11 cellular contexts compared by ENCODE assay signal in the genomic region with DNA sequence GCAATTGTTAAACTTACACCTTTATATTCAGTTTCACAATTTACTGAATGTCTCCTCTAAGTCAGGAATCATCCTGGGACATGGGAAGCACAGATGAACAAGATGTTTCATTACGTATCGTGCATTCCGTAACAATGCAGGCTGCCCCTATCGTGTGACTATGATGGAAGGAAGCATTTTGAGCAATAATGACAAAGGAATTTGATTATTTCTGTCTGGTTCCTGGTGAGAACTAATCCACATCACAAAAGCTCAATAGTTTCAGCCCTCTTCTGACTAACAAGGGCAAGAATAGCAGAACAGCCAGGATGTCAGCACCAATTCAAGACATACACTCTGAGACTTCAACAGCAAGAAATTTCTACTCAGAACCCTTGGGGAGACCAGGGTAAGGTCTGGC. TPM values are rescaled to one million over a fixed set of nuclear protein-coding genes. Genes with fewer than 3 reads are reported as not detected.
DNase-seq lines count a peak whose midpoint lies in the region; TF ChIP-seq lines count a peak whose summit lies in the region.
"Had no signal": no experiment of that assay in that cellular context is flagged by ENCODE, and none has a peak within 500 bp of the region (broad histone marks: within the 10 kb centered on the region; RNA-seq: fewer than 3 reads in every experiment).

No MANE protein-coding gene starts in this region.

- peak overlapping the region; percentile 4; the same call in 1 of the 2 replicates for H3K4me3 ChIP-seq in HUES6 (ENCODE audit: low read depth, low read length)
- no peak overlapping the region for H3K4me3 ChIP-seq in cardiac fibroblast (replicated peaks in 1 of 2; ENCODE audit: low read depth in 2 of 2, low read length in 2 of 2)
- H3K4me3 ChIP-seq in mesenchymal stem cell (ENCODE audit: insufficient read depth in 1 of 2, low read depth in 1 of 2, low read length in 2 of 2): no peak overlapping the region

- no peak overlapping the region for H3K4me2 ChIP-seq in mesenchymal stem cell (ENCODE audit: low read length, poor library complexity, severe bottlenecking)

- H3K9ac ChIP-seq in HUES6 (ENCODE audit: low read length) (peak overlapping the region; percentile 68), mesenchymal stem cell (ENCODE audit: low read length) (peak overlapping the region; percentile 56)

- peak overlapping the region; percentile 77 for H3K27ac ChIP-seq in HUES6 (ENCODE audit: low read depth, low read length)
- peak overlapping the region; percentile 87 for H3K27ac ChIP-seq in mesenchymal stem cell (ENCODE audit: low read length, poor library complexity, severe bottlenecking)

- H4K91ac ChIP-seq in mesenchymal stem cell (ENCODE audit: low read length): no peak overlapping the region

- H2AK5ac ChIP-seq in mesenchymal stem cell (ENCODE audit: low read length, severe bottlenecking): peak overlapping the region; percentile 59

- no peak overlapping the region for H3K4me3 Mint-ChIP-seq in Calu3 (ENCODE audit: low read depth, unreplicated experiment)
- H3K4me3 Mint-ChIP-seq: activated CD4-positive, alpha-beta T cell treated with anti-CD3 and anti-CD28 coated beads, Interleukin-2, amount 10 ng/mL, durations not matched to agents 7 days and 5 days had no signal

- DNase-seq in Calu3 (no peak), cardiac fibroblast (ENCODE audit: low read depth in 2 of 2) (peak; percentile 79 to 93), mesenchymal stem cell (peak; percentile 74), NCI-H748 (lab: John Stamatoyannopoulos, UW; ENCODE audit: unreplicated experiment) (no peak), NCI-H1417 treated with DMSO at 0.1 percent for 48 hours (lab: John Stamatoyannopoulos, UW) (no peak), NCI-H2196 (lab: John Stamatoyannopoulos, UW; ENCODE audit: unreplicated experiment) (no peak)
- DNase-seq in stimulated activated CD4-positive, alpha-beta T cell treated with anti-CD3 and anti-CD28 coated beads, Interleukin-2, amount 100 ng/mL, for 48 hours: no peak
- DNase-seq: activated CD4-positive, alpha-beta T cell treated with anti-CD3 and anti-CD28 coated beads, Interleukin-2, amount 10 ng/mL, durations not matched to agents 7 days and 5 days; NCI-H526 treated with DMSO at 0.1 percent for 48 hours had no signal

- CTCF ChIA-PET in Calu3 (lab: Charles Lee): no interaction called here

- no peak overlapping the region for H2BK15ac ChIP-seq in mesenchymal stem cell (ENCODE audit: low read depth, poor library complexity, severe bottlenecking)

- H3K27ac Mint-ChIP-seq in Calu3 (ENCODE audit: unreplicated experiment): peak overlapping the region; percentile 76
- H3K27ac Mint-ChIP-seq: activated CD4-positive, alpha-beta T cell treated with anti-CD3 and anti-CD28 coated beads, Interleukin-2, amount 10 ng/mL, durations not matched to agents 7 days and 5 days had no signal

- H4K8ac ChIP-seq in mesenchymal stem cell (ENCODE audit: low read length): no peak overlapping the region

- H3K4me1 ChIP-seq in HUES6 (ENCODE audit: control insufficient read depth, insufficient read depth, low read length) (peaks cover 18% of the 10 kb centered on the region), mesenchymal stem cell (ENCODE audit: control insufficient read depth, insufficient read depth, low read depth, low read length) (peaks cover 25% of the 10 kb centered on the region)

- H3K27me3 Mint-ChIP-seq in Calu3 (ENCODE audit: unreplicated experiment): no peaks in the 10 kb centered on the region
- H3K27me3 Mint-ChIP-seq: activated CD4-positive, alpha-beta T cell treated with anti-CD3 and anti-CD28 coated beads, Interleukin-2, amount 10 ng/mL, durations not matched to agents 7 days and 5 days; activated naive CD4-positive, alpha-beta T cell treated with anti-CD3 and anti-CD28 coated beads, Interleukin-2, amount 50 U/mL, for 24 hours had no signal

- H2AFZ ChIP-seq in mesenchymal stem cell (ENCODE audit: low read depth, low read length): no peak overlapping the region

- no peaks in the 10 kb centered on the region for H3K27me3 ChIP-seq in HUES6 (ENCODE audit: control insufficient read depth, insufficient read depth, low read length)
- no peaks in the 10 kb centered on the region for H3K27me3 ChIP-seq in mesenchymal stem cell (ENCODE audit: control insufficient read depth in 1 of 2, insufficient read depth in 1 of 2, low read length in 2 of 2)

- peaks cover 7% of the 10 kb centered on the region for H3K79me1 ChIP-seq in mesenchymal stem cell (replicated peaks; ENCODE audit: low read length, poor library complexity, severe bottlenecking)

- no peak overlapping the region for H2BK12ac ChIP-seq in mesenchymal stem cell (ENCODE audit: low read length in 2 of 2)

- no peaks in the 10 kb centered on the region for H3K9me3 ChIP-seq in HUES6 (ENCODE audit: control insufficient read depth, insufficient read depth, low read depth, low read length)
- H3K9me3 ChIP-seq in mesenchymal stem cell (ENCODE audit: control insufficient read depth, low read length): no peaks in the 10 kb centered on the region

- H3K14ac ChIP-seq in mesenchymal stem cell (ENCODE audit: low read length in 2 of 2): no peak overlapping the region

- intact Hi-C loops in Calu3 (cut with micrococcal nuclease; ENCODE audit: unreplicated experiment): no loop called here

- no peak for TF ChIP-seq CTCF in Calu3 (IDR thresholded peaks at IDR 0.05; ENCODE audit: unreplicated experiment)
- TF ChIP-seq CTCF in cardiac fibroblast (IDR thresholded peaks at IDR 0.05; ENCODE audit: low read depth, low read length): no peak

- H3K18ac ChIP-seq in mesenchymal stem cell (ENCODE audit: low read depth in 1 of 2, low read length in 2 of 2): no peak overlapping the region

- peaks cover 40% of the 10 kb centered on the region for H3K36me3 ChIP-seq in HUES6 (ENCODE audit: control insufficient read depth, insufficient read depth, low read length)
- peaks cover 9 to 32% of the 10 kb centered on the region in 2 experiments for H3K36me3 ChIP-seq in mesenchymal stem cell (ENCODE audit: control insufficient read depth in 1 of 2, insufficient read depth in 2 of 2, low read depth in 1 of 2, low read length in 2 of 2)

- no TSS peak for BruUV-seq in Calu3 (replicated peaks; lab: Mats Ljungman, UMichigan)

- no peak overlapping the region for H2BK5ac ChIP-seq in mesenchymal stem cell (ENCODE audit: low read depth, low read length, poor library complexity, severe bottlenecking)

- no peak overlapping the region for H3K23ac ChIP-seq in mesenchymal stem cell (ENCODE audit: low read length in 2 of 2)

- H3K9me3 Mint-ChIP-seq in Calu3 (ENCODE audit: low read depth, unreplicated experiment): no peaks in the 10 kb centered on the region
- H3K9me3 Mint-ChIP-seq: activated CD4-positive, alpha-beta T cell treated with anti-CD3 and anti-CD28 coated beads, Interleukin-2, amount 10 ng/mL, durations not matched to agents 7 days and 5 days; activated naive CD4-positive, alpha-beta T cell treated with anti-CD3 and anti-CD28 coated beads, Interleukin-2, amount 50 U/mL, for 24 hours had no signal

- no peak overlapping the region for H3K4ac ChIP-seq in mesenchymal stem cell (ENCODE audit: low read depth in 1 of 2, low read length in 2 of 2)

- H3K36me3 Mint-ChIP-seq in Calu3 (ENCODE audit: insufficient read depth, unreplicated experiment): peaks cover 44% of the 10 kb centered on the region

- WGBS in mesenchymal stem cell: 54% methylated on average over 4 of the region's 4 CpGs

- H2BK120ac ChIP-seq in mesenchymal stem cell (ENCODE audit: low read depth, low read length): no peak overlapping the region

- H3K4me1 Mint-ChIP-seq in Calu3 (ENCODE audit: low read depth, unreplicated experiment): peaks cover 23% of the 10 kb centered on the region

RNA-seq across cellular contexts. Expression of a gene that starts 14.5 kb away (rescaled TPM):
- 45.9 and 53.4 TPM in 2 replicates for total RNA-seq in Calu3 (2022)
- polyA plus RNA-seq in mesenchymal stem cell (2013, experiment 1 of 2): 31.5 TPM
- 31.2 TPM for polyA plus RNA-seq in mesenchymal stem cell (2013, experiment 2 of 2)

Comparison
In these comparisons a context has a peak if more than half of its experiments do, and no peak if none do; other contexts are left out.
1. DNase-seq: peak in cardiac fibroblast (2 of 2) and mesenchymal stem cell (single experiment); none in Calu3 (single experiment), NCI-H748 (single experiment), stimulated activated CD4-positive, alpha-beta T cell treated with anti-CD3 and anti-CD28 coated beads, Interleukin-2, amount 100 ng/mL, for 48 hours (0 of 2), NCI-H1417 treated with DMSO at 0.1 percent for 48 hours (single experiment) and NCI-H2196 (single experiment).